Comparison of ENCODE assay signal across 18 cellular contexts in genomic region chr11:62607729-62608128, GRCh38. TPM values are rescaled to one million over a fixed set of nuclear protein-coding genes. Genes with fewer than 3 reads are reported as not detected.
A peak's percentile ranks its signal among the peaks of the same experiment; 100 is the strongest.
DNase-seq lines count a peak whose midpoint lies in the region; ATAC-seq, FAIRE-seq and TF ChIP-seq lines count a peak whose summit lies in the region.
"Had no signal": no experiment of that assay in that cellular context is flagged by ENCODE, and none has a peak within 500 bp of the region (broad histone marks: within the 10 kb centered on the region; RNA-seq: fewer than 3 reads in every experiment).

No MANE protein-coding gene starts in this region.

- in situ Hi-C loops in K562 (cut with MboI), result no loop called here

- TF ChIP-seq RAD21 in K562 (CRISPR knock-in tag; conservative IDR thresholded peaks at IDR 0.05 in 1 of 2, IDR thresholded peaks at IDR 0.05 in 1 of 2), result no peak

- intact Hi-C loops in natural killer cell (cut with micrococcal nuclease), result no loop called here
- intact Hi-C loops in K562 (cut with micrococcal nuclease), result no loop called here

- POLR2A ChIA-PET in K562 (lab: Yijun Ruan, JAX), result interaction anchor here (1.4 to 2.0 kb wide), 2 partner anchors 13 to 15 kb away, joined by 4 to 5 read pairs; no protein-coding TSS in a partner anchor

- H3K36me3 ChIP-seq in K562 (ENCODE audit: control insufficient read depth, insufficient read depth, low read length), result peaks cover 77% of the 10 kb centered on the region; the same call in 2 of the 3 replicates
- peaks cover 0 to 59% (median 44%) of the 10 kb centered on the region in 5 donors for H3K36me3 ChIP-seq in subcutaneous abdominal adipose tissue (ENCODE audit: control insufficient read depth in 5 of 5, insufficient read depth in 5 of 5, low read length in 5 of 5)

- no peaks in the 10 kb centered on the region for H4K20me1 ChIP-seq in K562 (replicated peaks; ENCODE audit: control insufficient read depth, insufficient read depth, low read length)

- H3K36me3 Mint-ChIP-seq in natural killer cell treated with Interleukin-12 subunit alpha and Interleukin-12 subunit beta and Interleukin-15 and Interleukin-18, amount 100 ng/mL, for 72 hours, result peaks cover 11% of the 10 kb centered on the region
- H3K36me3 Mint-ChIP-seq in natural killer cell, result no peaks in the 10 kb centered on the region

- peak; percentile 44 for FAIRE-seq in K562 (lab: Jason Lieb, UNC)

- peak overlapping the region; percentile 50 to 58 for H3K27ac Mint-ChIP-seq in natural killer cell treated with Interleukin-12 subunit alpha and Interleukin-12 subunit beta and Interleukin-15 and Interleukin-18, amount 100 ng/mL, for 72 hours
- H3K27ac Mint-ChIP-seq in natural killer cell, result peak overlapping the region in 1 of 2 donors; percentile 20

- peaks cover 27% of the 10 kb centered on the region for H3K79me2 ChIP-seq in K562 (ENCODE audit: control insufficient read depth, insufficient read depth, low read length)

- H3K9me3 Mint-ChIP-seq in natural killer cell treated with Interleukin-12 subunit alpha and Interleukin-12 subunit beta and Interleukin-15 and Interleukin-18, amount 100 ng/mL, for 72 hours, result no peaks in the 10 kb centered on the region
- no peaks in the 10 kb centered on the region for H3K9me3 Mint-ChIP-seq in natural killer cell
- H3K9me3 Mint-ChIP-seq: naive thymus-derived CD8-positive, alpha-beta T cell had no signal

- H3K9ac ChIP-seq in K562 (ENCODE audit: insufficient read depth in 1 of 2, low read depth in 2 of 2, low read length in 2 of 2) (peak overlapping the region in 1 of 2 experiments; percentile 45; a peak in 1 of 4 replicates), subcutaneous abdominal adipose tissue (ENCODE audit: low read length in 5 of 5) (peak overlapping the region in 1 of 5 donors; percentile 25)

- H2AFZ ChIP-seq in K562 (ENCODE audit: low read depth, low read length), result no peak overlapping the region

- BruUV-seq in K562 (replicated peaks; lab: Mats Ljungman, UMichigan), result no TSS peak

- H3K27ac ChIP-seq in K562 (ENCODE audit: extremely low read depth, low read depth, low read length) (no peak overlapping the region), subcutaneous abdominal adipose tissue (ENCODE audit: low read depth, low read length) (peak overlapping the region; percentile 78)
- H3K27ac ChIP-seq: heart right ventricle, SJSA1, thoracic aorta had no signal

- DNase-seq in natural killer cell treated with Interleukin-12 subunit alpha and Interleukin-12 subunit beta and Interleukin-15 and Interleukin-18, amount 100 ng/mL, for 72 hours (ENCODE audit: low spot score), result no peak
- DNase-seq in natural killer cell, result no peak
- DNase-seq in MV-4-11 (lab: John Stamatoyannopoulos, UW), result peak; percentile 75
- DNase-seq in K562 (ENCODE audit: extremely low read depth in 1 of 4, low spot score in 3 of 4), result peak in 1 of 4 experiments; percentile 44
- no peak for DNase-seq in activated effector memory CD4-positive, alpha-beta T cell treated with Interleukin-2 at 50 U/mL for 16 hours
- no peak for DNase-seq in NCI-H1092 (lab: John Stamatoyannopoulos, UW)
- no peak for DNase-seq in hepatic stellate cell (ENCODE audit: low spot score)
- DNase-seq: activated CD4-positive, alpha-beta T cell treated with anti-CD3 and anti-CD28 coated beads for 1 hour; activated naive CD4-positive, alpha-beta T cell treated with anti-CD3 and anti-CD28 coated beads, Interleukin-2, amount 50 U/mL, for 16 hours; heart right ventricle; mammary epithelial cell; naive thymus-derived CD8-positive, alpha-beta T cell; NCI-H2029; PC-3; spleen had no signal

- H3K27me3 ChIP-seq in K562 (ENCODE audit: control insufficient read depth in 2 of 2, insufficient read depth in 2 of 2, low read length in 2 of 2) (no peaks in the 10 kb centered on the region), subcutaneous abdominal adipose tissue (ENCODE audit: control insufficient read depth in 5 of 5, insufficient read depth in 4 of 5, low read length in 5 of 5) (no peaks in the 10 kb centered on the region)
- H3K27me3 ChIP-seq: heart right ventricle, SJSA1, spleen had no signal

- H3K9me1 ChIP-seq in K562 (ENCODE audit: control insufficient read depth, insufficient read depth, low read length), result no peaks in the 10 kb centered on the region

- no peak for TF ChIP-seq POLR2A in K562 (conservative IDR thresholded peaks at IDR 0.05)

- CTCF ChIA-PET in K562 (lab: Yijun Ruan, JAX; ENCODE audit: low intra/inter-chr PET ratio), result interaction anchor here (1.6 kb wide), 1 partner anchor 9 kb away, joined by 3 read pairs; no protein-coding TSS in a partner anchor

- no peak overlapping the region for H3K4me2 ChIP-seq in K562 (ENCODE audit: insufficient read depth, low read length)

- no peak for TF ChIP-seq EP300 in K562 (IDR thresholded peaks at IDR 0.05; ENCODE audit: low read length)

- H3K4me3 ChIP-seq in K562, result no peak overlapping the region
- no peak overlapping the region for H3K4me3 ChIP-seq in subcutaneous abdominal adipose tissue (ENCODE audit: low read depth in 1 of 5, low read length in 5 of 5)
- H3K4me3 ChIP-seq: heart right ventricle, SJSA1, spleen, thoracic aorta had no signal

- 46% methylated on average over 4 of the region's 4 CpGs for WGBS in K562 (ENCODE audit: insufficient coverage, low coverage, missing lambda C conversion rate)

- TF ChIP-seq CTCF in natural killer cell (IDR thresholded peaks at IDR 0.05) (no peak), K562 (IDR thresholded peaks at IDR 0.05 in 2 of 3, conservative IDR thresholded peaks at IDR 0.05 in 1 of 3; ENCODE audit: insufficient read depth in 2 of 3, low read depth in 1 of 3, low read length in 3 of 3) (no peak)

- peaks cover 45% of the 10 kb centered on the region in 2 donors for H3K4me1 Mint-ChIP-seq in natural killer cell treated with Interleukin-12 subunit alpha and Interleukin-12 subunit beta and Interleukin-15 and Interleukin-18, amount 100 ng/mL, for 72 hours (ENCODE audit: low read depth in 2 of 2)
- H3K4me1 Mint-ChIP-seq in natural killer cell, result peaks cover 26 to 53% of the 10 kb centered on the region in 2 donors

- H3K9me3 ChIP-seq in K562 (replicated peaks; ENCODE audit: control insufficient read depth, insufficient read depth, low read depth, low read length) (no peaks in the 10 kb centered on the region), subcutaneous abdominal adipose tissue (ENCODE audit: control insufficient read depth in 5 of 5, low read length in 5 of 5) (no peaks in the 10 kb centered on the region)
- H3K9me3 ChIP-seq: heart right ventricle, SJSA1, spleen, thoracic aorta had no signal

- H3K4me3 Mint-ChIP-seq in natural killer cell treated with Interleukin-12 subunit alpha and Interleukin-12 subunit beta and Interleukin-15 and Interleukin-18, amount 100 ng/mL, for 72 hours, result no peak overlapping the region
- H3K4me3 Mint-ChIP-seq in natural killer cell, result no peak overlapping the region

- ATAC-seq in natural killer cell treated with Interleukin-12 subunit alpha and Interleukin-12 subunit beta and Interleukin-15 and Interleukin-18, amount 100 ng/mL, for 72 hours, result no peak
- ATAC-seq in natural killer cell (no peak), K562 (no peak)
- ATAC-seq: heart right ventricle; naive thymus-derived CD8-positive, alpha-beta T cell; PC-3 had no signal

- H3K4me1 ChIP-seq in K562 (replicated peaks in 1 of 2; ENCODE audit: control insufficient read depth in 2 of 2, insufficient read depth in 2 of 2, low read length in 2 of 2) (peaks cover 15 to 51% of the 10 kb centered on the region in 2 experiments), subcutaneous abdominal adipose tissue (ENCODE audit: control insufficient read depth in 5 of 5, insufficient read depth in 5 of 5, low read length in 5 of 5) (peaks cover 10 to 69% (median 50%) of the 10 kb centered on the region in 5 donors)

- H3K27me3 Mint-ChIP-seq in natural killer cell treated with Interleukin-12 subunit alpha and Interleukin-12 subunit beta and Interleukin-15 and Interleukin-18, amount 100 ng/mL, for 72 hours, result no peaks in the 10 kb centered on the region
- no peaks in the 10 kb centered on the region for H3K27me3 Mint-ChIP-seq in natural killer cell (ENCODE audit: low read depth in 2 of 2)
- H3K27me3 Mint-ChIP-seq: naive thymus-derived CD8-positive, alpha-beta T cell had no signal

RNA-seq across cellular contexts. Expression of gene EML3, which starts 4.8 kb away (rescaled TPM):
- 100 to 1,000 TPM; 122 to 205 TPM for total RNA-seq in natural killer cell treated with Interleukin-12 subunit alpha and Interleukin-12 subunit beta and Interleukin-15 and Interleukin-18, amount 100 ng/mL, for 72 hours
- total RNA-seq in natural killer cell, result 100 to 1,000 TPM; 221 to 233 (median 232) TPM
- 108 and 289 TPM in 2 replicates for total RNA-seq in K562 (2011; cell fraction: chromatin; rRNA removed; ENCODE audit: low replicate concordance)
- total RNA-seq in K562 (2011; cell fraction: nucleolus; rRNA removed), result 172 and 175 TPM in 2 replicates
- 130 TPM in 2 replicates for total RNA-seq in K562 (2011; cell fraction: nucleoplasm; rRNA removed)
- 26.4 and 31.7 TPM in 2 replicates for total RNA-seq in K562 (2014; rRNA removed)
- 12.6 and 16.7 TPM in 2 replicates for total RNA-seq in K562 (2014; rRNA removed; fragmentation: Illumina TruSeq; extraction: Trizol)
- total RNA-seq in K562 (2015; rRNA removed; fragmentation: Illumina TruSeq; extraction: Trizol), result 20.7 and 22.1 TPM in 2 replicates
- total RNA-seq in K562 (2021), result 77.3 and 90.5 TPM in 2 replicates
- polyA plus RNA-seq in K562 (2011; rRNA removed), result 36.8 and 50.2 TPM in 2 replicates
- 30.9 and 49.9 TPM in 2 replicates for polyA plus RNA-seq in K562 (2011; cell fraction: cytosol; rRNA removed)
- polyA plus RNA-seq in K562 (2011; cell fraction: nucleus; rRNA removed), result 239 and 311 TPM in 2 replicates
- polyA plus RNA-seq in K562 (2012), result 41.6 and 58.4 TPM in 2 replicates
- polyA plus RNA-seq in K562 (2014; fragmentation: Illumina TruSeq; extraction: Trizol), result 27.9 and 31.2 TPM in 2 replicates
- polyA plus RNA-seq in K562 (2014; fragmentation: Nextera tagmentation; extraction: Ambion mirVana), result under 1 TPM; 0.32 to 0.59 TPM
- polyA plus RNA-seq in K562 (2014; rRNA removed), result 49.5 and 64.2 TPM in 2 replicates
- polyA minus RNA-seq in K562 (2011; rRNA and poly(A)+ RNA removed), result 22.5 TPM in 2 replicates
- polyA minus RNA-seq in K562 (2011; cell fraction: cytosol; rRNA and poly(A)+ RNA removed), result 22.3 and 28.2 TPM in 2 replicates
- polyA minus RNA-seq in K562 (2011; cell fraction: nucleus; rRNA and poly(A)+ RNA removed), result 38.9 and 46.8 TPM in 2 replicates

RNA-seq across cellular contexts. Expression of gene ROM1, which starts 5.3 kb away (rescaled TPM):
- 1 to 10 TPM; 4.5 to 4.6 TPM for total RNA-seq in natural killer cell treated with Interleukin-12 subunit alpha and Interleukin-12 subunit beta and Interleukin-15 and Interleukin-18, amount 100 ng/mL, for 72 hours
- total RNA-seq in natural killer cell, result 1 to 10 TPM; 2.6 to 6.9 (median 3.9) TPM
- total RNA-seq in K562 (2011; cell fraction: chromatin; rRNA removed; ENCODE audit: low replicate concordance), result 0.60 and 1.4 TPM in 2 replicates
- 1.8 TPM in 2 replicates for total RNA-seq in K562 (2011; cell fraction: nucleolus; rRNA removed)
- 0.69 and 2.3 TPM in 2 replicates for total RNA-seq in K562 (2011; cell fraction: nucleoplasm; rRNA removed)
- 3.9 and 4.3 TPM in 2 replicates for total RNA-seq in K562 (2014; rRNA removed)
- 2.2 and 2.9 TPM in 2 replicates for total RNA-seq in K562 (2014; rRNA removed; fragmentation: Illumina TruSeq; extraction: Trizol)
- total RNA-seq in K562 (2015; rRNA removed; fragmentation: Illumina TruSeq; extraction: Trizol), result 3.3 TPM in 2 replicates
- total RNA-seq in K562 (2021), result 2.6 and 3.3 TPM in 2 replicates
- polyA plus RNA-seq in K562 (2011; rRNA removed), result 1.7 TPM in 2 replicates
- 1.9 and 2.5 TPM in 2 replicates for polyA plus RNA-seq in K562 (2011; cell fraction: cytosol; rRNA removed)
- 1.8 and 1.9 TPM in 2 replicates for polyA plus RNA-seq in K562 (2011; cell fraction: nucleus; rRNA removed)
- polyA plus RNA-seq in K562 (2012), result 4.3 and 4.4 TPM in 2 replicates
- 4.0 and 4.9 TPM in 2 replicates for polyA plus RNA-seq in K562 (2014; fragmentation: Illumina TruSeq; extraction: Trizol)
- 1 to 10 TPM in 1 of 2 experiments, under 1 TPM in 1; 0.75 to 1.4 TPM for polyA plus RNA-seq in K562 (2014; fragmentation: Nextera tagmentation; extraction: Ambion mirVana)
- 3.8 and 3.9 TPM in 2 replicates for polyA plus RNA-seq in K562 (2014; rRNA removed)
- polyA minus RNA-seq in K562 (2011; rRNA and poly(A)+ RNA removed), result 0.39 and 0.63 TPM in 2 replicates
- polyA minus RNA-seq in K562 (2011; cell fraction: cytosol; rRNA and poly(A)+ RNA removed), result 0.48 and 1.7 TPM in 2 replicates
- 0.40 and 0.56 TPM in 2 replicates for polyA minus RNA-seq in K562 (2011; cell fraction: nucleus; rRNA and poly(A)+ RNA removed)

RNA-seq across cellular contexts. Expression of gene MTA2, which starts 6.1 kb away (rescaled TPM):
- 100 to 1,000 TPM; 234 to 259 TPM for total RNA-seq in natural killer cell treated with Interleukin-12 subunit alpha and Interleukin-12 subunit beta and Interleukin-15 and Interleukin-18, amount 100 ng/mL, for 72 hours
- total RNA-seq in natural killer cell (100 to 1,000 TPM; 254 to 305 (median 259) TPM), K562 (2014; rRNA removed) (185 and 203 TPM in 2 replicates), K562 (2014; rRNA removed; fragmentation: Illumina TruSeq; extraction: Trizol) (161 and 172 TPM in 2 replicates), K562 (2015; rRNA removed; fragmentation: Illumina TruSeq; extraction: Trizol) (195 and 217 TPM in 2 replicates), K562 (2021) (176 and 203 TPM in 2 replicates)
- total RNA-seq in K562 (2011; cell fraction: chromatin; rRNA removed; ENCODE audit: low replicate concordance), result 245 and 284 TPM in 2 replicates
- total RNA-seq in K562 (2011; cell fraction: nucleolus; rRNA removed), result 124 TPM in 2 replicates
- total RNA-seq in K562 (2011; cell fraction: nucleoplasm; rRNA removed), result 132 and 142 TPM in 2 replicates
- polyA plus RNA-seq in K562 (2011; rRNA removed) (36.0 and 48.6 TPM in 2 replicates), K562 (2014; fragmentation: Illumina TruSeq; extraction: Trizol) (190 and 220 TPM in 2 replicates), K562 (2014; fragmentation: Nextera tagmentation; extraction: Ambion mirVana) (1 to 10 TPM; 6.2 to 9.9 TPM), K562 (2014; rRNA removed) (121 and 125 TPM in 2 replicates)
- 40.7 and 41.9 TPM in 2 replicates for polyA plus RNA-seq in K562 (2011; cell fraction: cytosol; rRNA removed)
- polyA plus RNA-seq in K562 (2011; cell fraction: nucleus; rRNA removed), result 130 and 158 TPM in 2 replicates
- polyA plus RNA-seq in K562 (2012), result 115 and 136 TPM in 2 replicates
- 61.0 and 97.7 TPM in 2 replicates for polyA minus RNA-seq in K562 (2011; rRNA and poly(A)+ RNA removed)
- 55.1 and 63.3 TPM in 2 replicates for polyA minus RNA-seq in K562 (2011; cell fraction: cytosol; rRNA and poly(A)+ RNA removed)
- polyA minus RNA-seq in K562 (2011; cell fraction: nucleus; rRNA and poly(A)+ RNA removed), result 55.5 and 81.5 TPM in 2 replicates

RNA-seq across cellular contexts. Expression of gene B3GAT3, which starts 14.1 kb away (rescaled TPM):
- 10 to 100 TPM; 72.8 to 98.7 TPM for total RNA-seq in natural killer cell treated with Interleukin-12 subunit alpha and Interleukin-12 subunit beta and Interleukin-15 and Interleukin-18, amount 100 ng/mL, for 72 hours
- 10 to 100 TPM; 64.9 to 80.3 (median 77.9) TPM for total RNA-seq in natural killer cell
- 17.7 and 87.0 TPM in 2 replicates for total RNA-seq in K562 (2011; cell fraction: chromatin; rRNA removed; ENCODE audit: low replicate concordance)
- total RNA-seq in K562 (2011; cell fraction: nucleolus; rRNA removed), result 109 and 112 TPM in 2 replicates
- total RNA-seq in K562 (2011; cell fraction: nucleoplasm; rRNA removed), result 65.7 and 66.1 TPM in 2 replicates
- 48.2 and 70.7 TPM in 2 replicates for total RNA-seq in K562 (2014; rRNA removed)
- total RNA-seq in K562 (2014; rRNA removed; fragmentation: Illumina TruSeq; extraction: Trizol), result 5.6 and 8.0 TPM in 2 replicates
- total RNA-seq in K562 (2015; rRNA removed; fragmentation: Illumina TruSeq; extraction: Trizol), result 29.9 and 31.0 TPM in 2 replicates
- total RNA-seq in K562 (2021), result 58.5 and 58.7 TPM in 2 replicates
- polyA plus RNA-seq in K562 (2011; rRNA removed), result 21.4 and 35.5 TPM in 2 replicates
- 41.7 and 99.9 TPM in 2 replicates for polyA plus RNA-seq in K562 (2011; cell fraction: cytosol; rRNA removed)
- 46.7 and 85.0 TPM in 2 replicates for polyA plus RNA-seq in K562 (2011; cell fraction: nucleus; rRNA removed)
- polyA plus RNA-seq in K562 (2012), result 36.3 and 72.1 TPM in 2 replicates
- 16.3 and 43.0 TPM in 2 replicates for polyA plus RNA-seq in K562 (2014; fragmentation: Illumina TruSeq; extraction: Trizol)
- polyA plus RNA-seq in K562 (2014; fragmentation: Nextera tagmentation; extraction: Ambion mirVana), result 1 to 10 TPM in 1 of 2 experiments, under 1 TPM in 1; 0.30 to 3.3 TPM
- 64.0 and 83.7 TPM in 2 replicates for polyA plus RNA-seq in K562 (2014; rRNA removed)
- 3.6 and 7.7 TPM in 2 replicates for polyA minus RNA-seq in K562 (2011; rRNA and poly(A)+ RNA removed)
- polyA minus RNA-seq in K562 (2011; cell fraction: cytosol; rRNA and poly(A)+ RNA removed), result 26.1 and 28.4 TPM in 2 replicates
- 8.5 and 10.4 TPM in 2 replicates for polyA minus RNA-seq in K562 (2011; cell fraction: nucleus; rRNA and poly(A)+ RNA removed)

RNA-seq across cellular contexts. Expression of gene TUT1, which starts 16.4 kb away (rescaled TPM):
- 10 to 100 TPM; 24.1 to 35.7 TPM for total RNA-seq in natural killer cell treated with Interleukin-12 subunit alpha and Interleukin-12 subunit beta and Interleukin-15 and Interleukin-18, amount 100 ng/mL, for 72 hours
- total RNA-seq in natural killer cell (10 to 100 TPM; 20.0 to 28.9 (median 26.2) TPM), K562 (2014; rRNA removed) (18.5 and 20.9 TPM in 2 replicates), K562 (2014; rRNA removed; fragmentation: Illumina TruSeq; extraction: Trizol) (7.2 and 9.6 TPM in 2 replicates), K562 (2015; rRNA removed; fragmentation: Illumina TruSeq; extraction: Trizol) (11.5 and 12.4 TPM in 2 replicates), K562 (2021) (38.9 and 44.3 TPM in 2 replicates)
- total RNA-seq in K562 (2011; cell fraction: chromatin; rRNA removed; ENCODE audit: low replicate concordance), result 47.7 and 72.1 TPM in 2 replicates
- total RNA-seq in K562 (2011; cell fraction: nucleolus; rRNA removed), result 38.0 and 41.8 TPM in 2 replicates
- 30.8 and 37.0 TPM in 2 replicates for total RNA-seq in K562 (2011; cell fraction: nucleoplasm; rRNA removed)
- polyA plus RNA-seq in K562 (2011; rRNA removed) (15.7 and 31.2 TPM in 2 replicates), K562 (2014; fragmentation: Illumina TruSeq; extraction: Trizol) (22.8 and 26.7 TPM in 2 replicates), K562 (2014; fragmentation: Nextera tagmentation; extraction: Ambion mirVana) (1 to 10 TPM in 1 of 2 experiments, under 1 TPM in 1; 0.66 to 1.5 TPM), K562 (2014; rRNA removed) (24.3 and 28.2 TPM in 2 replicates)
- polyA plus RNA-seq in K562 (2011; cell fraction: cytosol; rRNA removed), result 12.9 and 21.9 TPM in 2 replicates
- polyA plus RNA-seq in K562 (2011; cell fraction: nucleus; rRNA removed), result 57.1 and 64.8 TPM in 2 replicates
- 25.7 and 28.0 TPM in 2 replicates for polyA plus RNA-seq in K562 (2012)
- polyA minus RNA-seq in K562 (2011; rRNA and poly(A)+ RNA removed), result 12.0 and 15.6 TPM in 2 replicates
- 8.6 and 12.8 TPM in 2 replicates for polyA minus RNA-seq in K562 (2011; cell fraction: cytosol; rRNA and poly(A)+ RNA removed)
- polyA minus RNA-seq in K562 (2011; cell fraction: nucleus; rRNA and poly(A)+ RNA removed), result 10.0 and 15.2 TPM in 2 replicates
